Comparison of ENCODE assay signal across 19 cellular contexts in genomic region chr2:48129256-48129950, GRCh38.
"Had no signal": no experiment of that assay in that cellular context is flagged by ENCODE, and none has a peak within 500 bp of the region (broad histone marks: within the 10 kb centered on the region; RNA-seq: fewer than 3 reads in every experiment).

No MANE protein-coding gene starts in this region.

- H3K9me3 ChIP-seq: left lung, tibial nerve, uterus had no signal

- H3K4me2 ChIP-seq: hepatocyte, smooth muscle cell had no signal

- DNase-seq: activated CD4-positive, alpha-beta memory T cell treated with anti-CD3 and anti-CD28 coated beads, Interleukin-2, amount 10 ng/mL, durations not matched to agents 7 days and 5 days; activated CD4-positive, alpha-beta T cell treated with anti-CD3 and anti-CD28 coated beads for 4 hours; activated gamma-delta T cell; activated T-cell treated with anti-CD3 and anti-CD28 coated beads, Interleukin-2, amount 50 U/mL, for 72 hours; cerebellar nuclear complex; effector memory CD4-positive, alpha-beta T cell; left lung; nucleus accumbens; stimulated activated CD4-positive, alpha-beta T cell treated with anti-CD3 and anti-CD28 coated beads, Interleukin-4, amount 100 ng/mL, for 4 hours; stimulated activated CD8-positive, alpha-beta memory T cell treated with anti-CD3 and anti-CD28 coated beads, Interleukin-4, amount 100 ng/mL, for 48 hours; stimulated activated naive CD4-positive, alpha-beta T cell treated with Interleukin-2 at 50 U/mL for 16 hours; substantia nigra; T-helper 2 cell; uterus had no signal

- H3K27me3 ChIP-seq: hepatocyte, left lung, tibial nerve, uterus had no signal

- H3K27ac ChIP-seq: hepatocyte, left lung, tibial nerve, uterus had no signal

- H3K4me3 ChIP-seq: hepatocyte, left lung, smooth muscle cell, tibial nerve, uterus had no signal

- H3K36me3 ChIP-seq: left lung, tibial nerve, uterus had no signal

- ATAC-seq: activated naive CD4-positive, alpha-beta T cell treated with anti-CD3 and anti-CD28 coated beads, Interleukin-2, amount 50 U/mL, for 72 hours; activated T-cell treated with anti-CD3 and anti-CD28 coated beads, Interleukin-2, amount 50 U/mL, for 72 hours; left lung; WTC11 had no signal

- H2AFZ ChIP-seq: hepatocyte had no signal

- H3K79me2 ChIP-seq: hepatocyte had no signal
